In the genomic region with DNA sequence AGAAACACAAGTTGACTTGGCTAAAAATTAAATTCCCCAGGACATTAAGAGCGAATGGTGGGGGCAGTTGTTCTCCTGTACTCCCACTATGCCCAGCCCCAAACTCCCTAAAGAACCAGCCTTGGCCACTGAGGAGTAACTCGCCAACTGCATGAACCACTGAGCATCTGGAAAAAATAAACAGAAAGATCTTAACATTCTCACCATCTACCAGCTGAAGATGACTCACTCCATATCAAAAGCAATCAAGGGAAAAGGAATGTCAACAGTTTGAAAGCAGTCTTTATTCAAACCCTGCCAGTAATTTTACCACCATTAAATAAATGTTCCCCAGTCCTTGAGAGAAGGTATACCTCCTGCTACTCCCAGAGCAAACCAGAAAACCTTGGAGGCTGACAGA, we compare ENCODE assay signal across 9 cellular contexts. TPM values are rescaled to one million over a fixed set of nuclear protein-coding genes. Genes with fewer than 3 reads are reported as not detected.
DNase-seq lines count a peak whose midpoint lies in the region; ATAC-seq, FAIRE-seq and TF ChIP-seq lines count a peak whose summit lies in the region.
"Had no signal": no experiment of that assay in that cellular context is flagged by ENCODE, and none has a peak within 500 bp of the region (broad histone marks: within the 10 kb centered on the region; RNA-seq: fewer than 3 reads in every experiment).

No MANE protein-coding gene starts in this region.

- peaks cover 0 to 14% (median 4%) of the 10 kb centered on the region in 3 donors for H3K4me1 ChIP-seq in pancreas
- peaks cover 0 to 22% (median 0%) of the 10 kb centered on the region in 4 donors for H3K4me1 ChIP-seq in Peyer's patch

- DNase-seq in DMS79 treated with DMSO at 0.1 percent for 48 hours (lab: John Stamatoyannopoulos, UW) = peak; percentile 98
- DNase-seq in NCI-H748 (lab: John Stamatoyannopoulos, UW; ENCODE audit: unreplicated experiment) = peak; percentile 42
- no peak for DNase-seq in pancreas
- DNase-seq in Peyer's patch = no peak
- no peak for DNase-seq in activated effector memory CD4-positive, alpha-beta T cell treated with anti-CD3 and anti-CD28 coated beads, Interleukin-2, amount 50 U/mL, for 16 hours
- DNase-seq: activated naive CD8-positive, alpha-beta T cell treated with anti-CD3 and anti-CD28 coated beads, Interleukin-2, amount 10 ng/mL, durations not matched to agents 7 days and 5 days had no signal

- peak in 3 of 4 donors; percentile 48 to 63 (median 48) for ATAC-seq in pancreas
- no peak for ATAC-seq in HG02970 (IDR thresholded peaks at IDR 0.05; ENCODE audit: low FRiP score, unreplicated experiment)
- no peak for ATAC-seq in GM21576 (IDR thresholded peaks at IDR 0.05; ENCODE audit: unreplicated experiment)

- TF ChIP-seq CTCF in pancreas (IDR thresholded peaks at IDR 0.05) (no peak), Peyer's patch (IDR thresholded peaks at IDR 0.05) (no peak)

- WGBS in pancreas, 2 donors = 49 to 54% methylated on average over 2 of the region's 2 CpGs

- intact Hi-C loops in pancreas (cut with DNase I) = no loop called here

- no peaks in the 10 kb centered on the region for H3K27me3 ChIP-seq in pancreas
- H3K27me3 ChIP-seq in Peyer's patch = no peaks in the 10 kb centered on the region

- H3K36me3 ChIP-seq in pancreas (no peaks in the 10 kb centered on the region), Peyer's patch (no peaks in the 10 kb centered on the region)

- H3K9me3 ChIP-seq in pancreas = no peaks in the 10 kb centered on the region
- no peaks in the 10 kb centered on the region for H3K9me3 ChIP-seq in Peyer's patch

- no peak for TF ChIP-seq POLR2A in Peyer's patch (IDR thresholded peaks at IDR 0.05)

- peak overlapping the region in 1 of 4 donors; percentile 24 for H3K27ac ChIP-seq in pancreas
- no peak overlapping the region for H3K27ac ChIP-seq in Peyer's patch

- FAIRE-seq in endometrium (lab: Jason Lieb, UNC) (peak; percentile 90), pancreas (lab: Jason Lieb, UNC) (no peak)

- H3K4me3 ChIP-seq in pancreas (no peak overlapping the region), Peyer's patch (no peak overlapping the region)

RNA-seq across cellular contexts. Expression of a gene that starts 45.4 kb away (rescaled TPM):
- total RNA-seq in pancreas = 10 to 100 TPM in 4 of 6 donors, 1 to 10 TPM in 2; 7.7 to 15.4 (median 10.8) TPM
- 10 to 100 TPM in 1 of 2 donors, 1 to 10 TPM in 1; 4.8 to 10.4 TPM for polyA plus RNA-seq in pancreas
- total RNA-seq in Peyer's patch = 10 to 100 TPM in 1 of 4 donors, 1 to 10 TPM in 3; 3.1 to 31.4 (median 4.8) TPM
- total RNA-seq: activated naive CD8-positive, alpha-beta T cell treated with anti-CD3 and anti-CD28 coated beads, Interleukin-2, amount 10 ng/mL, durations not matched to agents 7 days and 5 days had no signal

Comparison
In these comparisons a context has a peak if more than half of its experiments do, and no peak if none do; other contexts are left out.
1. DNase-seq: peak in DMS79 treated with DMSO at 0.1 percent for 48 hours (single experiment) and NCI-H748 (single experiment); none in pancreas (0 of 6), Peyer's patch (0 of 3) and activated effector memory CD4-positive, alpha-beta T cell treated with anti-CD3 and anti-CD28 coated beads, Interleukin-2, amount 50 U/mL, for 16 hours (single experiment).
2. ATAC-seq: peak in pancreas (3 of 4); none in HG02970 (single experiment) and GM21576 (single experiment).